25 cellular contexts compared by ENCODE assay signal in the genomic region with DNA sequence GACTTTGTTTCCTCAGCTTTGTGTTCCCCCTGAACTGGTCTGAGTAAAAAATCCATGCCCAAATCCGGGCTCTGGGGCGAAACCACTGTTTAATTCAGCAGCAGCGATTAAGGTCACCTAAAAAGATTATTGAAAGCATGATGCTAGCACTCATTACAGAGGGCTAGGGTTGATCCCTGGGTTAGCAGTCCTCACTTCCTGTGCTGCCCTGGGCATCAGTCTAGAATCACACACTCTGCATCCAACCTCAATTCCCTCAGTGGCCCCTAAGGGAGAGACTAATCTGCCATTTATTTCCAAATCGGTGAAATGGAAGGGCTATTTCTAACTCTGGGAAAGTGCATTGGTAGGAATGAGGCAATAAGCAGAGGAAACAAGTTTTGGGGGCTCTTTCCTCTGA.
DNase-seq lines count a peak whose midpoint lies in the region; ATAC-seq and TF ChIP-seq lines count a peak whose summit lies in the region.
"Had no signal": no experiment of that assay in that cellular context is flagged by ENCODE, and none has a peak within 500 bp of the region (broad histone marks: within the 10 kb centered on the region; RNA-seq: fewer than 3 reads in every experiment).

No MANE protein-coding gene starts in this region.

- no peaks in the 10 kb centered on the region for H3K27me3 Mint-ChIP-seq in activated T-cell treated with anti-CD3 and anti-CD28 coated beads, Interleukin-2, amount 50 U/mL, for 24 hours
- no peaks in the 10 kb centered on the region for H3K27me3 Mint-ChIP-seq in activated T-cell treated with anti-CD3 and anti-CD28 coated beads, Interleukin-2, amount 50 U/mL, for 72 hours (ENCODE audit: low read depth)
- peaks cover 3% of the 10 kb centered on the region for H3K27me3 Mint-ChIP-seq in brain
- H3K27me3 Mint-ChIP-seq in stimulated activated naive CD8-positive, alpha-beta T cell treated with anti-CD3 and anti-CD28 coated beads, Interleukin-15, amount 100 ng/mL, for 72 hours, result no peaks in the 10 kb centered on the region
- no peaks in the 10 kb centered on the region for H3K27me3 Mint-ChIP-seq in effector memory CD8-positive, alpha-beta T cell
- H3K27me3 Mint-ChIP-seq: memory B cell had no signal

- no peaks in the 10 kb centered on the region for H3K79me2 ChIP-seq in OCI-LY7 (ENCODE audit: insufficient read depth, low read depth, low read length)

- H3K9me2 ChIP-seq in OCI-LY7 (ENCODE audit: insufficient read depth, low read length), result no peaks in the 10 kb centered on the region

- H3K4me1 ChIP-seq in OCI-LY7 (ENCODE audit: insufficient read depth, low read length, poor library complexity, severe bottlenecking), result peaks cover 54% of the 10 kb centered on the region

- H3K9me3 ChIP-seq in OCI-LY7 (ENCODE audit: low read length), result no peaks in the 10 kb centered on the region
- H3K9me3 ChIP-seq: Peyer's patch, stomach, transverse colon had no signal

- no peak overlapping the region for H3K27ac ChIP-seq in OCI-LY7 (ENCODE audit: low read depth, low read length, poor library complexity, severe bottlenecking)
- H3K27ac ChIP-seq: Peyer's patch, stomach, transverse colon had no signal

- DNase-seq in activated T-cell treated with anti-CD3 and anti-CD28 coated beads, Interleukin-2, amount 50 U/mL, for 24 hours, result no peak
- no peak for DNase-seq in activated T-cell treated with anti-CD3 and anti-CD28 coated beads, Interleukin-2, amount 50 U/mL, for 72 hours
- DNase-seq in OCI-LY7 (ENCODE audit: low spot score) (no peak), DMS153 (lab: John Stamatoyannopoulos, UW) (no peak)
- no peak for DNase-seq in stimulated activated naive CD8-positive, alpha-beta T cell treated with anti-CD3 and anti-CD28 coated beads, Interleukin-15, amount 100 ng/mL, for 72 hours
- DNase-seq in effector memory CD8-positive, alpha-beta T cell, result no peak
- DNase-seq: 8988T; activated CD4-positive, alpha-beta T cell treated with anti-CD3 and anti-CD28 coated beads, Interleukin-2, amount 50 U/mL, for 4 hours; activated CD8-positive, alpha-beta memory T cell treated with anti-CD3 and anti-CD28 coated beads, Interleukin-2, amount 50 U/mL, for 4 hours; DMS79; endodermal cell; foreskin fibroblast; left cardiac atrium; NCI-H1105; NCI-H187 treated with DMSO at 0.1 percent for 48 hours; Peyer's patch; SIG-M5; stomach; transverse colon had no signal

- peaks cover 2% of the 10 kb centered on the region for H3K9me3 Mint-ChIP-seq in activated T-cell treated with anti-CD3 and anti-CD28 coated beads, Interleukin-2, amount 50 U/mL, for 24 hours
- no peaks in the 10 kb centered on the region for H3K9me3 Mint-ChIP-seq in activated T-cell treated with anti-CD3 and anti-CD28 coated beads, Interleukin-2, amount 50 U/mL, for 72 hours
- no peaks in the 10 kb centered on the region for H3K9me3 Mint-ChIP-seq in brain
- H3K9me3 Mint-ChIP-seq in stimulated activated naive CD8-positive, alpha-beta T cell treated with anti-CD3 and anti-CD28 coated beads, Interleukin-15, amount 100 ng/mL, for 72 hours, result no peaks in the 10 kb centered on the region
- H3K9me3 Mint-ChIP-seq in effector memory CD8-positive, alpha-beta T cell, result no peaks in the 10 kb centered on the region
- H3K9me3 Mint-ChIP-seq: endodermal cell, memory B cell had no signal

- no peak overlapping the region for H3K4me3 ChIP-seq in OCI-LY7 (ENCODE audit: low read depth, low read length, poor library complexity, severe bottlenecking)
- H3K4me3 ChIP-seq: Peyer's patch, stomach, transverse colon had no signal

- intact Hi-C loops in OCI-LY7 (cut with micrococcal nuclease; ENCODE audit: unreplicated experiment), result loop anchor here (5.0 to 10.0 kb wide), 2 partner anchors 326 to 429 kb away; no protein-coding TSS in a partner anchor

- H3K4me3 Mint-ChIP-seq in activated T-cell treated with anti-CD3 and anti-CD28 coated beads, Interleukin-2, amount 50 U/mL, for 24 hours, result no peak overlapping the region
- no peak overlapping the region for H3K4me3 Mint-ChIP-seq in activated T-cell treated with anti-CD3 and anti-CD28 coated beads, Interleukin-2, amount 50 U/mL, for 72 hours
- H3K4me3 Mint-ChIP-seq in brain, result peak overlapping the region in 1 of 5 experiments; percentile 18
- peak overlapping the region; percentile 27 to 69 for H3K4me3 Mint-ChIP-seq in stimulated activated naive CD8-positive, alpha-beta T cell treated with anti-CD3 and anti-CD28 coated beads, Interleukin-15, amount 100 ng/mL, for 72 hours
- H3K4me3 Mint-ChIP-seq in effector memory CD8-positive, alpha-beta T cell, result no peak overlapping the region
- H3K4me3 Mint-ChIP-seq: endodermal cell, memory B cell had no signal

- peak overlapping the region; percentile 34 for H3K27ac Mint-ChIP-seq in activated T-cell treated with anti-CD3 and anti-CD28 coated beads, Interleukin-2, amount 50 U/mL, for 24 hours
- no peak overlapping the region for H3K27ac Mint-ChIP-seq in activated T-cell treated with anti-CD3 and anti-CD28 coated beads, Interleukin-2, amount 50 U/mL, for 72 hours
- peak overlapping the region in 3 of 5 experiments; percentile 45 to 68 (median 65) for H3K27ac Mint-ChIP-seq in brain
- peak overlapping the region in 1 of 2 donors; percentile 51 for H3K27ac Mint-ChIP-seq in stimulated activated naive CD8-positive, alpha-beta T cell treated with anti-CD3 and anti-CD28 coated beads, Interleukin-15, amount 100 ng/mL, for 72 hours
- peak overlapping the region in 1 of 2 donors; percentile 99 for H3K27ac Mint-ChIP-seq in effector memory CD8-positive, alpha-beta T cell
- H3K27ac Mint-ChIP-seq: activated T-helper 2 cell treated with anti-CD3 and anti-CD28 coated beads, Interferon-gamma antibody, Interleukin-2, Interleukin-4, amounts not matched to agents 10 μg/mL and 5 μg/mL and 100 μg/mL, durations not matched to agents 14 hours and 24 hours and 36 hours; endodermal cell; memory B cell had no signal

- H4K20me1 ChIP-seq in OCI-LY7 (ENCODE audit: insufficient read depth, low read length), result no peaks in the 10 kb centered on the region

- no peak for TF ChIP-seq CTCF in OCI-LY7 (conservative IDR thresholded peaks at IDR 0.05; ENCODE audit: low read length)
- TF ChIP-seq CTCF in brain (conservative IDR thresholded peaks at IDR 0.05), result no peak

- no peak for ATAC-seq in activated T-cell treated with anti-CD3 and anti-CD28 coated beads, Interleukin-2, amount 50 U/mL, for 72 hours (replicated peaks in 1 of 2)
- peak; percentile 62 for ATAC-seq in stimulated activated naive CD8-positive, alpha-beta T cell treated with anti-CD3 and anti-CD28 coated beads, Interleukin-15, amount 100 ng/mL, for 72 hours
- no peak for ATAC-seq in HG03135 (IDR thresholded peaks at IDR 0.05; ENCODE audit: unreplicated experiment)
- ATAC-seq in effector memory CD8-positive, alpha-beta T cell (replicated peaks), result no peak
- ATAC-seq: activated naive CD4-positive, alpha-beta T cell treated with anti-CD3 and anti-CD28 coated beads, Interleukin-2, amount 50 U/mL, for 72 hours; esophagus mucosa; left cardiac atrium had no signal

- POLR2A ChIA-PET in OCI-LY7 (lab: Charles Lee), result no interaction called here

- peaks cover 87% of the 10 kb centered on the region for H3K4me1 Mint-ChIP-seq in activated T-cell treated with anti-CD3 and anti-CD28 coated beads, Interleukin-2, amount 50 U/mL, for 24 hours (ENCODE audit: low read depth)
- H3K4me1 Mint-ChIP-seq in activated T-cell treated with anti-CD3 and anti-CD28 coated beads, Interleukin-2, amount 50 U/mL, for 72 hours (ENCODE audit: low read depth), result peaks cover 96% of the 10 kb centered on the region
- H3K4me1 Mint-ChIP-seq in brain, result peaks cover 65% of the 10 kb centered on the region
- H3K4me1 Mint-ChIP-seq in stimulated activated naive CD8-positive, alpha-beta T cell treated with anti-CD3 and anti-CD28 coated beads, Interleukin-15, amount 100 ng/mL, for 72 hours, result peaks cover 92% of the 10 kb centered on the region
- peaks cover 46 to 58% of the 10 kb centered on the region in 2 donors for H3K4me1 Mint-ChIP-seq in effector memory CD8-positive, alpha-beta T cell (ENCODE audit: low read depth in 2 of 2)

- peaks cover 2% of the 10 kb centered on the region for H3K36me3 Mint-ChIP-seq in activated T-cell treated with anti-CD3 and anti-CD28 coated beads, Interleukin-2, amount 50 U/mL, for 24 hours (ENCODE audit: low read depth)
- H3K36me3 Mint-ChIP-seq in activated T-cell treated with anti-CD3 and anti-CD28 coated beads, Interleukin-2, amount 50 U/mL, for 72 hours (ENCODE audit: insufficient read depth in 2 of 2), result peaks cover 0 to 2% of the 10 kb centered on the region in 2 donors
- H3K36me3 Mint-ChIP-seq in brain, result no peaks in the 10 kb centered on the region
- H3K36me3 Mint-ChIP-seq in effector memory CD8-positive, alpha-beta T cell (ENCODE audit: insufficient read depth), result no peaks in the 10 kb centered on the region
- H3K36me3 Mint-ChIP-seq: memory B cell had no signal

- 0 out of 2 replicates have a peak overlapping the region, but pooled peaks have one; percentile 10 for H3K4me2 ChIP-seq in OCI-LY7 (ENCODE audit: low read length)

- H3K36me3 ChIP-seq in OCI-LY7 (ENCODE audit: insufficient read depth, low read length), result no peaks in the 10 kb centered on the region
- H3K36me3 ChIP-seq: Peyer's patch, stomach, transverse colon had no signal

- H2AFZ ChIP-seq in OCI-LY7 (ENCODE audit: low read length), result no peak overlapping the region

- CTCF ChIA-PET in OCI-LY7 (lab: Charles Lee; ENCODE audit: unreplicated experiment), result no interaction called here

- BruUV-seq in OCI-LY7 (replicated peaks; lab: Mats Ljungman, UMichigan), result no TSS peak

Comparison
In these comparisons a context has a peak if more than half of its experiments do, and no peak if none do; other contexts are left out.
1. H3K4me3 Mint-ChIP-seq: peak in stimulated activated naive CD8-positive, alpha-beta T cell treated with anti-CD3 and anti-CD28 coated beads, Interleukin-15, amount 100 ng/mL, for 72 hours (2 of 2); none in activated T-cell treated with anti-CD3 and anti-CD28 coated beads, Interleukin-2, amount 50 U/mL, for 24 hours (single experiment), activated T-cell treated with anti-CD3 and anti-CD28 coated beads, Interleukin-2, amount 50 U/mL, for 72 hours (0 of 2) and effector memory CD8-positive, alpha-beta T cell (0 of 2).